ENCODE assay signal across 21 cellular contexts in genomic region chr17:36614974-36615373, GRCh38.
"Had no signal": no experiment of that assay in that cellular context is flagged by ENCODE, and none has a peak within 500 bp of the region (broad histone marks: within the 10 kb centered on the region; RNA-seq: fewer than 3 reads in every experiment).

No MANE protein-coding gene starts in this region.

- H3K9me3 ChIP-seq: colonic mucosa, left lung, pancreas, right lobe of liver, suprapubic skin, tibial nerve had no signal

- H3K27ac ChIP-seq: colonic mucosa, dorsolateral prefrontal cortex, left lung, pancreas, right lobe of liver, suprapubic skin, tibial nerve had no signal

- H3K36me3 ChIP-seq: colonic mucosa, left lung, pancreas, right lobe of liver, suprapubic skin, tibial nerve had no signal

- H3K4me3 Mint-ChIP-seq: brain; natural killer cell treated with Interleukin-12 subunit alpha and Interleukin-12 subunit beta and Interleukin-15 and Interleukin-18, amount 100 ng/mL, for 72 hours; stimulated activated effector memory CD8-positive, alpha-beta T cell treated with anti-CD3 and anti-CD28 coated beads, Interleukin-12 subunit alpha, Interleukin-12 subunit beta, amount 100 ng/mL, for 72 hours; stimulated activated naive CD8-positive, alpha-beta T cell treated with anti-CD3 and anti-CD28 coated beads, Interleukin-15, amount 100 ng/mL, for 72 hours had no signal

- H3K27me3 Mint-ChIP-seq: stimulated activated naive CD8-positive, alpha-beta T cell treated with anti-CD3 and anti-CD28 coated beads, Interleukin-15, amount 100 ng/mL, for 72 hours had no signal

- H3K4me1 ChIP-seq: colonic mucosa, left lung, pancreas, right lobe of liver, suprapubic skin, tibial nerve had no signal

- H3K27me3 ChIP-seq: colonic mucosa, pancreas, right lobe of liver had no signal

- H3K9me3 Mint-ChIP-seq: activated naive CD4-positive, alpha-beta T cell treated with anti-CD3 and anti-CD28 coated beads, Interleukin-2, amount 50 U/mL, for 72 hours; brain; natural killer cell treated with Interleukin-12 subunit alpha and Interleukin-12 subunit beta and Interleukin-15 and Interleukin-18, amount 100 ng/mL, for 72 hours; stimulated activated effector memory CD8-positive, alpha-beta T cell treated with anti-CD3 and anti-CD28 coated beads, Interleukin-12 subunit alpha, Interleukin-12 subunit beta, amount 100 ng/mL, for 72 hours; stimulated activated naive CD8-positive, alpha-beta T cell treated with anti-CD3 and anti-CD28 coated beads, Interleukin-15, amount 100 ng/mL, for 72 hours had no signal

- DNase-seq: activated gamma-delta T cell treated with Interleukin-2 at 50 U/mL for 16 hours; activated T-cell treated with anti-CD3 and anti-CD28 coated beads, Interleukin-2, amount 50 U/mL, for 1 hour; aorta; colonic mucosa; dorsolateral prefrontal cortex; foreskin fibroblast; left lung; mammary epithelial cell; midbrain; pancreas; right lobe of liver; small intestine; stimulated activated CD4-positive, alpha-beta T cell treated with anti-CD3 and anti-CD28 coated beads, Interleukin-2, amount 100 ng/mL, for 24 hours; stimulated activated naive CD8-positive, alpha-beta T cell treated with anti-CD3 and anti-CD28 coated beads, Interleukin-15, amount 100 ng/mL, for 72 hours; T-helper 1 cell had no signal

- ATAC-seq: activated naive CD4-positive, alpha-beta T cell treated with anti-CD3 and anti-CD28 coated beads, Interleukin-2, amount 50 U/mL, for 72 hours; left lung; natural killer cell treated with Interleukin-12 subunit alpha and Interleukin-12 subunit beta and Interleukin-15 and Interleukin-18, amount 100 ng/mL, for 72 hours; pancreas; right lobe of liver; stimulated activated effector memory CD8-positive, alpha-beta T cell treated with anti-CD3 and anti-CD28 coated beads, Interleukin-12 subunit alpha, Interleukin-12 subunit beta, amount 100 ng/mL, for 72 hours; stimulated activated naive CD8-positive, alpha-beta T cell treated with anti-CD3 and anti-CD28 coated beads, Interleukin-15, amount 100 ng/mL, for 72 hours had no signal

- H3K36me3 Mint-ChIP-seq: activated naive CD4-positive, alpha-beta T cell treated with anti-CD3 and anti-CD28 coated beads, Interleukin-2, amount 50 U/mL, for 72 hours; brain; natural killer cell treated with Interleukin-12 subunit alpha and Interleukin-12 subunit beta and Interleukin-15 and Interleukin-18, amount 100 ng/mL, for 72 hours; stimulated activated effector memory CD8-positive, alpha-beta T cell treated with anti-CD3 and anti-CD28 coated beads, Interleukin-12 subunit alpha, Interleukin-12 subunit beta, amount 100 ng/mL, for 72 hours had no signal

- H3K4me3 ChIP-seq: colonic mucosa, dorsolateral prefrontal cortex, left lung, pancreas, right lobe of liver, suprapubic skin, tibial nerve had no signal

- H3K27ac Mint-ChIP-seq: brain; natural killer cell treated with Interleukin-12 subunit alpha and Interleukin-12 subunit beta and Interleukin-15 and Interleukin-18, amount 100 ng/mL, for 72 hours; stimulated activated effector memory CD8-positive, alpha-beta T cell treated with anti-CD3 and anti-CD28 coated beads, Interleukin-12 subunit alpha, Interleukin-12 subunit beta, amount 100 ng/mL, for 72 hours had no signal
